In genomic region chr11:109547356-109548027, GRCh38 we compare ENCODE assay signal across 10 cellular contexts.
DNase-seq lines count a peak whose midpoint lies in the region; TF ChIP-seq lines count a peak whose summit lies in the region.
"Had no signal": no experiment of that assay in that cellular context is flagged by ENCODE, and none has a peak within 500 bp of the region (broad histone marks: within the 10 kb centered on the region; RNA-seq: fewer than 3 reads in every experiment).

No MANE protein-coding gene starts in this region.

- no peak overlapping the region for H2AFZ ChIP-seq in GM23248

- no peaks in the 10 kb centered on the region for H3K79me2 ChIP-seq in GM23248 (ENCODE audit: insufficient read depth)

- no peaks in the 10 kb centered on the region for H4K20me1 ChIP-seq in GM23248 (ENCODE audit: insufficient read depth)

- H3K9ac ChIP-seq in GM23248 (no peak overlapping the region), SK-N-MC (ENCODE audit: insufficient read length) (peak overlapping the region; percentile 17), skeletal muscle satellite cell (ENCODE audit: low read depth, low read length) (peak overlapping the region; percentile 75)

- H3K9me2 ChIP-seq in GM23248 (ENCODE audit: insufficient read depth): 0 out of 2 replicates have a peak, but pooled peaks cover 3% of the 10 kb centered on the region

- H3K27me3 ChIP-seq in GM23248 (replicated peaks; ENCODE audit: insufficient read depth): no peaks in the 10 kb centered on the region
- H3K27me3 ChIP-seq in skeletal muscle satellite cell (ENCODE audit: control insufficient read depth, insufficient read depth, low read length): no peaks in the 10 kb centered on the region

- DNase-seq in GM23248 (peak; percentile 76), SK-N-MC (ENCODE audit: low read depth, low spot score) (peak; percentile 39), fibroblast of the aortic adventitia (ENCODE audit: low read depth) (peak; percentile 83), HuH-7.5 (ENCODE audit: low spot score) (no peak), ureter (ENCODE audit: low spot score) (no peak), DMS153 (lab: John Stamatoyannopoulos, UW) (no peak)
- DNase-seq: NCI-H446 treated with DMSO at 0.1 percent for 48 hours, occipital lobe, SHP77 had no signal

- WGBS in GM23248 (ENCODE audit: low coverage in 1 of 2, low lambda C conversion rate in 2 of 2, missing lambda C conversion rate in 2 of 2), 2 experiments: 14 to 15% methylated on average over 6 of the region's 6 CpGs

- H3K27ac ChIP-seq in GM23248: peak overlapping the region; percentile 50
- peak overlapping the region; percentile 72 for H3K27ac ChIP-seq in SK-N-MC

- no peak for TF ChIP-seq CTCF in fibroblast of the aortic adventitia (IDR thresholded peaks at IDR 0.05; ENCODE audit: insufficient read depth, low read length)

- in situ Hi-C loops in GM23248 (cut with MboI): no loop called here

- peak overlapping the region; percentile 50 for H3K4me2 ChIP-seq in GM23248 (ENCODE audit: unreplicated experiment)
- peak overlapping the region; percentile 68 for H3K4me2 ChIP-seq in skeletal muscle satellite cell (ENCODE audit: low read length)

- H3K9me3 ChIP-seq in GM23248 (ENCODE audit: low read depth): no peaks in the 10 kb centered on the region
- no peaks in the 10 kb centered on the region for H3K9me3 ChIP-seq in SK-N-MC (ENCODE audit: low read depth, low read length)
- no peaks in the 10 kb centered on the region for H3K9me3 ChIP-seq in skeletal muscle satellite cell (replicated peaks; ENCODE audit: low read length)

- H3K4me1 ChIP-seq in GM23248 (ENCODE audit: insufficient read depth) (peaks cover 32% of the 10 kb centered on the region), skeletal muscle satellite cell (ENCODE audit: control insufficient read depth, insufficient read depth, low read length) (peaks cover 20% of the 10 kb centered on the region)

- H3K36me3 ChIP-seq in GM23248 (ENCODE audit: low read depth) (no peaks in the 10 kb centered on the region), SK-N-MC (ENCODE audit: insufficient read depth, low read length) (no peaks in the 10 kb centered on the region), skeletal muscle satellite cell (ENCODE audit: insufficient read depth, low read length) (no peaks in the 10 kb centered on the region)

- H3K4me3 ChIP-seq in GM23248: 0 out of 2 replicates have a peak overlapping the region, but pooled peaks have one; percentile 7
- H3K4me3 ChIP-seq in SK-N-MC: no peak overlapping the region
- no peak overlapping the region for H3K4me3 ChIP-seq in fibroblast of the aortic adventitia (ENCODE audit: low read depth, low read length)
- peak overlapping the region; percentile 3 for H3K4me3 ChIP-seq in skeletal muscle satellite cell (ENCODE audit: low read length)

- H3F3A ChIP-seq in GM23248 (ENCODE audit: insufficient read depth): peaks cover 28% of the 10 kb centered on the region

Comparison
In these comparisons a context has a peak if more than half of its experiments do, and no peak if none do; other contexts are left out.
1. DNase-seq: peak in GM23248 (single experiment), SK-N-MC (single experiment) and fibroblast of the aortic adventitia (single experiment); none in HuH-7.5 (single experiment), ureter (single experiment) and DMS153 (single experiment).
2. H3K4me3 ChIP-seq: peak in GM23248 (single experiment) and skeletal muscle satellite cell (single experiment); none in SK-N-MC (single experiment) and fibroblast of the aortic adventitia (single experiment).